ENCODE assay signal across 2 cellular contexts in the genomic region with DNA sequence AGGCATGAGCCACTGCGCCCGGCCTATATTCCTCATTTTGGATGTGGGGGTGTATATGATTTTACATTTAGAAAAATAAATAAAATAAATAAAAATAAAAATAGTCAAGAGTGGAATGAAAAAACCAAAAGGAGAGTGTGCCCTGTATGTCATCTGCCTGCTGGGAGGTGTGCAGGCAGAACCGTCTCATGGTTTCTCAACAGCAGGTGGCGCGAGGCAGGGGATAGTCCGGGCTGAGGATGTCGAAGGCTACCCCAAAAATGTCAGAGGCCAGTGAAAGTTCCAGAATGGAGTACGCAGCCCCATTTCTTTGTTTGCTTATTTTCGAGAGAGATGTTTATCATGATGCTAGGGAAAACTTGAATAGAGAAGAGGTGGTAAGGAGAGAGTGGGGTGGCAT.
TF ChIP-seq lines count a peak whose summit lies in the region.

No MANE protein-coding gene starts in this region.

TF ChIP-seq in WTC11, 78 proteins besides CTCF, POLR2A, EP300 and RAD21 (continued from another document):
- TF ChIP-seq, protein P1, sequence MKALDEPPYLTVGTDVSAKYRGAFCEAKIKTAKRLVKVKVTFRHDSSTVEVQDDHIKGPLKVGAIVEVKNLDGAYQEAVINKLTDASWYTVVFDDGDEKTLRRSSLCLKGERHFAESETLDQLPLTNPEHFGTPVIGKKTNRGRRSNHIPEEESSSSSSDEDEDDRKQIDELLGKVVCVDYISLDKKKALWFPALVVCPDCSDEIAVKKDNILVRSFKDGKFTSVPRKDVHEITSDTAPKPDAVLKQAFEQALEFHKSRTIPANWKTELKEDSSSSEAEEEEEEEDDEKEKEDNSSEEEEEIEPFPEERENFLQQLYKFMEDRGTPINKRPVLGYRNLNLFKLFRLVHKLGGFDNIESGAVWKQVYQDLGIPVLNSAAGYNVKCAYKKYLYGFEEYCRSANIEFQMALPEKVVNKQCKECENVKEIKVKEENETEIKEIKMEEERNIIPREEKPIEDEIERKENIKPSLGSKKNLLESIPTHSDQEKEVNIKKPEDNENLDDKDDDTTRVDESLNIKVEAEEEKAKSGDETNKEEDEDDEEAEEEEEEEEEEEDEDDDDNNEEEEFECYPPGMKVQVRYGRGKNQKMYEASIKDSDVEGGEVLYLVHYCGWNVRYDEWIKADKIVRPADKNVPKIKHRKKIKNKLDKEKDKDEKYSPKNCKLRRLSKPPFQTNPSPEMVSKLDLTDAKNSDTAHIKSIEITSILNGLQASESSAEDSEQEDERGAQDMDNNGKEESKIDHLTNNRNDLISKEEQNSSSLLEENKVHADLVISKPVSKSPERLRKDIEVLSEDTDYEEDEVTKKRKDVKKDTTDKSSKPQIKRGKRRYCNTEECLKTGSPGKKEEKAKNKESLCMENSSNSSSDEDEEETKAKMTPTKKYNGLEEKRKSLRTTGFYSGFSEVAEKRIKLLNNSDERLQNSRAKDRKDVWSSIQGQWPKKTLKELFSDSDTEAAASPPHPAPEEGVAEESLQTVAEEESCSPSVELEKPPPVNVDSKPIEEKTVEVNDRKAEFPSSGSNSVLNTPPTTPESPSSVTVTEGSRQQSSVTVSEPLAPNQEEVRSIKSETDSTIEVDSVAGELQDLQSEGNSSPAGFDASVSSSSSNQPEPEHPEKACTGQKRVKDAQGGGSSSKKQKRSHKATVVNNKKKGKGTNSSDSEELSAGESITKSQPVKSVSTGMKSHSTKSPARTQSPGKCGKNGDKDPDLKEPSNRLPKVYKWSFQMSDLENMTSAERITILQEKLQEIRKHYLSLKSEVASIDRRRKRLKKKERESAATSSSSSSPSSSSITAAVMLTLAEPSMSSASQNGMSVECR (CRISPR knock-in tag; IDR thresholded peaks at IDR 0.05; ENCODE audit: borderline replicate concordance), result no peak
- TF ChIP-seq, protein P2, sequence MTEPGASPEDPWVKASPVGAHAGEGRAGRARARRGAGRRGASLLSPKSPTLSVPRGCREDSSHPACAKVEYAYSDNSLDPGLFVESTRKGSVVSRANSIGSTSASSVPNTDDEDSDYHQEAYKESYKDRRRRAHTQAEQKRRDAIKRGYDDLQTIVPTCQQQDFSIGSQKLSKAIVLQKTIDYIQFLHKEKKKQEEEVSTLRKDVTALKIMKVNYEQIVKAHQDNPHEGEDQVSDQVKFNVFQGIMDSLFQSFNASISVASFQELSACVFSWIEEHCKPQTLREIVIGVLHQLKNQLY (CRISPR knock-in tag; IDR thresholded peaks at IDR 0.05), result no peak
- TF ChIP-seq NR2C2 (CRISPR knock-in tag; IDR thresholded peaks at IDR 0.05) (no peak), EMX1 (CRISPR knock-in tag; IDR thresholded peaks at IDR 0.05) (no peak), FOXK1 (CRISPR knock-in tag; IDR thresholded peaks at IDR 0.05) (no peak), ZNF396 (CRISPR knock-in tag; IDR thresholded peaks at IDR 0.05; ENCODE audit: borderline replicate concordance) (no peak), SP1 (CRISPR knock-in tag; conservative IDR thresholded peaks at IDR 0.05) (no peak), ZNF317 (CRISPR knock-in tag; IDR thresholded peaks at IDR 0.05; ENCODE audit: borderline replicate concordance, low read depth) (no peak), OVOL2 (CRISPR knock-in tag; IDR thresholded peaks at IDR 0.05; ENCODE audit: borderline replicate concordance) (no peak), ZNF423 (CRISPR knock-in tag; IDR thresholded peaks at IDR 0.05) (no peak), PRRX2 (CRISPR knock-in tag; IDR thresholded peaks at IDR 0.05) (no peak)
- TF ChIP-seq, protein P3, sequence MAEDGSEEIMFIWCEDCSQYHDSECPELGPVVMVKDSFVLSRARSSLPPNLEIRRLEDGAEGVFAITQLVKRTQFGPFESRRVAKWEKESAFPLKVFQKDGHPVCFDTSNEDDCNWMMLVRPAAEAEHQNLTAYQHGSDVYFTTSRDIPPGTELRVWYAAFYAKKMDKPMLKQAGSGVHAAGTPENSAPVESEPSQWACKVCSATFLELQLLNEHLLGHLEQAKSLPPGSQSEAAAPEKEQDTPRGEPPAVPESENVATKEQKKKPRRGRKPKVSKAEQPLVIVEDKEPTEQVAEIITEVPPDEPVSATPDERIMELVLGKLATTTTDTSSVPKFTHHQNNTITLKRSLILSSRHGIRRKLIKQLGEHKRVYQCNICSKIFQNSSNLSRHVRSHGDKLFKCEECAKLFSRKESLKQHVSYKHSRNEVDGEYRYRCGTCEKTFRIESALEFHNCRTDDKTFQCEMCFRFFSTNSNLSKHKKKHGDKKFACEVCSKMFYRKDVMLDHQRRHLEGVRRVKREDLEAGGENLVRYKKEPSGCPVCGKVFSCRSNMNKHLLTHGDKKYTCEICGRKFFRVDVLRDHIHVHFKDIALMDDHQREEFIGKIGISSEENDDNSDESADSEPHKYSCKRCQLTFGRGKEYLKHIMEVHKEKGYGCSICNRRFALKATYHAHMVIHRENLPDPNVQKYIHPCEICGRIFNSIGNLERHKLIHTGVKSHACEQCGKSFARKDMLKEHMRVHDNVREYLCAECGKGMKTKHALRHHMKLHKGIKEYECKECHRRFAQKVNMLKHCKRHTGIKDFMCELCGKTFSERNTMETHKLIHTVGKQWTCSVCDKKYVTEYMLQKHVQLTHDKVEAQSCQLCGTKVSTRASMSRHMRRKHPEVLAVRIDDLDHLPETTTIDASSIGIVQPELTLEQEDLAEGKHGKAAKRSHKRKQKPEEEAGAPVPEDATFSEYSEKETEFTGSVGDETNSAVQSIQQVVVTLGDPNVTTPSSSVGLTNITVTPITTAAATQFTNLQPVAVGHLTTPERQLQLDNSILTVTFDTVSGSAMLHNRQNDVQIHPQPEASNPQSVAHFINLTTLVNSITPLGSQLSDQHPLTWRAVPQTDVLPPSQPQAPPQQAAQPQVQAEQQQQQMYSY (CRISPR knock-in tag; IDR thresholded peaks at IDR 0.05), result no peak
- TF ChIP-seq, protein P4, sequence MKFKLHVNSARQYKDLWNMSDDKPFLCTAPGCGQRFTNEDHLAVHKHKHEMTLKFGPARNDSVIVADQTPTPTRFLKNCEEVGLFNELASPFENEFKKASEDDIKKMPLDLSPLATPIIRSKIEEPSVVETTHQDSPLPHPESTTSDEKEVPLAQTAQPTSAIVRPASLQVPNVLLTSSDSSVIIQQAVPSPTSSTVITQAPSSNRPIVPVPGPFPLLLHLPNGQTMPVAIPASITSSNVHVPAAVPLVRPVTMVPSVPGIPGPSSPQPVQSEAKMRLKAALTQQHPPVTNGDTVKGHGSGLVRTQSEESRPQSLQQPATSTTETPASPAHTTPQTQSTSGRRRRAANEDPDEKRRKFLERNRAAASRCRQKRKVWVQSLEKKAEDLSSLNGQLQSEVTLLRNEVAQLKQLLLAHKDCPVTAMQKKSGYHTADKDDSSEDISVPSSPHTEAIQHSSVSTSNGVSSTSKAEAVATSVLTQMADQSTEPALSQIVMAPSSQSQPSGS (CRISPR knock-in tag; IDR thresholded peaks at IDR 0.05; ENCODE audit: borderline replicate concordance, low read depth), result no peak

TF ChIP-seq in neural cell, 6 proteins besides CTCF, POLR2A, EP300 and RAD21 (continued from another document):
- TF ChIP-seq, protein P5, sequence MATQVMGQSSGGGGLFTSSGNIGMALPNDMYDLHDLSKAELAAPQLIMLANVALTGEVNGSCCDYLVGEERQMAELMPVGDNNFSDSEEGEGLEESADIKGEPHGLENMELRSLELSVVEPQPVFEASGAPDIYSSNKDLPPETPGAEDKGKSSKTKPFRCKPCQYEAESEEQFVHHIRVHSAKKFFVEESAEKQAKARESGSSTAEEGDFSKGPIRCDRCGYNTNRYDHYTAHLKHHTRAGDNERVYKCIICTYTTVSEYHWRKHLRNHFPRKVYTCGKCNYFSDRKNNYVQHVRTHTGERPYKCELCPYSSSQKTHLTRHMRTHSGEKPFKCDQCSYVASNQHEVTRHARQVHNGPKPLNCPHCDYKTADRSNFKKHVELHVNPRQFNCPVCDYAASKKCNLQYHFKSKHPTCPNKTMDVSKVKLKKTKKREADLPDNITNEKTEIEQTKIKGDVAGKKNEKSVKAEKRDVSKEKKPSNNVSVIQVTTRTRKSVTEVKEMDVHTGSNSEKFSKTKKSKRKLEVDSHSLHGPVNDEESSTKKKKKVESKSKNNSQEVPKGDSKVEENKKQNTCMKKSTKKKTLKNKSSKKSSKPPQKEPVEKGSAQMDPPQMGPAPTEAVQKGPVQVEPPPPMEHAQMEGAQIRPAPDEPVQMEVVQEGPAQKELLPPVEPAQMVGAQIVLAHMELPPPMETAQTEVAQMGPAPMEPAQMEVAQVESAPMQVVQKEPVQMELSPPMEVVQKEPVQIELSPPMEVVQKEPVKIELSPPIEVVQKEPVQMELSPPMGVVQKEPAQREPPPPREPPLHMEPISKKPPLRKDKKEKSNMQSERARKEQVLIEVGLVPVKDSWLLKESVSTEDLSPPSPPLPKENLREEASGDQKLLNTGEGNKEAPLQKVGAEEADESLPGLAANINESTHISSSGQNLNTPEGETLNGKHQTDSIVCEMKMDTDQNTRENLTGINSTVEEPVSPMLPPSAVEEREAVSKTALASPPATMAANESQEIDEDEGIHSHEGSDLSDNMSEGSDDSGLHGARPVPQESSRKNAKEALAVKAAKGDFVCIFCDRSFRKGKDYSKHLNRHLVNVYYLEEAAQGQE (IDR thresholded peaks at IDR 0.05; ENCODE audit: borderline replicate concordance), result no peak
- no peak for TF ChIP-seq POLR2AphosphoS5 (IDR thresholded peaks at IDR 0.05)
- no peak for TF ChIP-seq EZH2 (IDR thresholded peaks at IDR 0.05; ENCODE audit: borderline replicate concordance, insufficient read depth, low read length, poor library complexity, severe bottlenecking)
- no peak for TF ChIP-seq MXI1 (conservative IDR thresholded peaks at IDR 0.05; ENCODE audit: poor library complexity, severe bottlenecking)
TF ChIP-seq in neural cell: peak in this region for 0.
